Comparison of ENCODE assay signal across 6 cellular contexts in the genomic region with DNA sequence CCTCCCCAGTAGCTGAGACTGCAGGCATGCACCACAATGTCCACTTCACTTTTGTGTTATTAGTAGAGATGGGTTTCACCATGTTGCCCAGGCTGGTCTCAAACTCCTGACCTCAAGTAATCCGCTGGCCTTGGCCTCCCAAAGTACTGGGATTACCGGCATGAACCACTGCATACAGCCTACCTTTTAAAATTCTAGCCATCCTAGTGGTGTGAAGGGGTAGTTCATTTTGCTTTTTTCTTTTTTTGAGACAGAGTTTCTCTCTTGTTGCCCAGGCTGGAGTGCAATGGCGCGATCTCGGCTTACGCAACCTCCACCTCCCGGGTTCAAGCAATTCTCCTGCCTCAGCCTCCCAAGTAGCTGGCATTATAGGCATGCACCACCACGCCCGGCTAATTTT.
DNase-seq lines count a peak whose midpoint lies in the region; ATAC-seq and TF ChIP-seq lines count a peak whose summit lies in the region.
"Not testable (repeated sequence)": the region's sequence is repeated elsewhere in the genome, so short reads cannot be mapped to it uniquely, and the experiment has no call there.

No MANE protein-coding gene starts in this region.

- not testable (repeated sequence) for H3K4me1 ChIP-seq in H9 (ENCODE audit: insufficient read depth, low read length); foreskin keratinocyte
- peaks cover 4 to 12% of the 10 kb centered on the region in 2 experiments for H3K4me1 ChIP-seq in neutrophil (ENCODE audit: control insufficient read depth in 1 of 2, insufficient read depth in 1 of 2, low read depth in 1 of 2, low read length in 1 of 2)

- not testable (repeated sequence) for H4K91ac ChIP-seq in H9 (ENCODE audit: insufficient read length, low read depth, low read length)

- H3K4me1 Mint-ChIP-seq in H9; WTC11; chondrocyte (ENCODE audit: low read depth): not testable (repeated sequence)

- not testable (repeated sequence) for H3K4me2 ChIP-seq in H9 (ENCODE audit: insufficient read depth, insufficient read length, low read length)

- H3K23me2 ChIP-seq in H9 (ENCODE audit: insufficient read length, low read depth, low read length, poor library complexity, severe bottlenecking), result not testable (repeated sequence)

- H3K9ac ChIP-seq in H9 (ENCODE audit: extremely low read depth, insufficient read length, low read length), result not testable (repeated sequence)

- H3K9me3 Mint-ChIP-seq in H9; WTC11; chondrocyte (ENCODE audit: low read depth): not testable (repeated sequence)

- not testable (repeated sequence) for H3K27me3 ChIP-seq in H9 (ENCODE audit: insufficient read depth, low read length); foreskin keratinocyte; neutrophil

- CTCF ChIA-PET in WTC11 (lab: Charles Lee), result not testable (repeated sequence)

- not testable (repeated sequence) for H2BK5ac ChIP-seq in H9 (ENCODE audit: insufficient read length, low read length)

- H2AK5ac ChIP-seq in H9 (ENCODE audit: insufficient read length, low read length), result not testable (repeated sequence)

- H3K79me2 ChIP-seq in H9 (ENCODE audit: insufficient read depth, low read length), result not testable (repeated sequence)

- POLR2A ChIA-PET in WTC11 (lab: Charles Lee), result not testable (repeated sequence)

- not testable (repeated sequence) for H2BK15ac ChIP-seq in H9 (ENCODE audit: low read depth, low read length)

- not testable (repeated sequence) for H3K36me3 Mint-ChIP-seq in H9 (ENCODE audit: insufficient read depth in 1 of 3, low read depth in 3 of 3); WTC11; chondrocyte (ENCODE audit: low read depth)

- not testable (repeated sequence) for H3K4me3 ChIP-seq in GM12864 (ENCODE audit: low read depth, low read length); neutrophil (ENCODE audit: low read depth in 1 of 2, low read length in 1 of 2)

- WGBS in H9 (ENCODE audit: extremely low coverage, insufficient read length, low lambda C conversion rate), result no CpG with 5 or more reads among the region's 9 CpGs

- H3K27me3 Mint-ChIP-seq in H9 (ENCODE audit: low read depth); WTC11 (ENCODE audit: low read depth); chondrocyte (ENCODE audit: low read depth): not testable (repeated sequence)

- not testable (repeated sequence) for H2BK12ac ChIP-seq in H9 (ENCODE audit: insufficient read length, low read depth, low read length)

- TF ChIP-seq CTCF in GM12864 (IDR thresholded peaks at IDR 0.05; ENCODE audit: low read depth, low read length, missing control alignments), result peak; percentile 8
- peak; percentile 41; the same call in 1 of the 3 replicates for TF ChIP-seq CTCF in H9 (conservative IDR thresholded peaks at IDR 0.05)
- TF ChIP-seq CTCF in WTC11 (IDR thresholded peaks at IDR 0.05); foreskin keratinocyte (conservative IDR thresholded peaks at IDR 0.05); neutrophil (IDR thresholded peaks at IDR 0.05): not testable (repeated sequence)
- TF ChIP-seq CTCF in chondrocyte (IDR thresholded peaks at IDR 0.05), result peak; percentile 7

- DNase-seq in GM12864 (ENCODE audit: low read depth); H9; WTC11 (ENCODE audit: low spot score); chondrocyte (ENCODE audit: low spot score); foreskin keratinocyte: not testable (repeated sequence)

- not testable (repeated sequence) for H3K14ac ChIP-seq in H9 (ENCODE audit: insufficient read depth, low read length)

- not testable (repeated sequence) for H4K8ac ChIP-seq in H9 (replicated peaks; ENCODE audit: insufficient read length, low read depth, low read length)

- not testable (repeated sequence) for H3K36me3 ChIP-seq in neutrophil

- not testable (repeated sequence) for H2BK20ac ChIP-seq in H9 (ENCODE audit: low read depth, low read length, poor library complexity, severe bottlenecking)

- H3K27ac ChIP-seq in H9 (ENCODE audit: insufficient read length, low read depth, low read length); foreskin keratinocyte: not testable (repeated sequence)
- peak overlapping the region; percentile 49 for H3K27ac ChIP-seq in neutrophil

- not testable (repeated sequence) for H3K4me3 Mint-ChIP-seq in H9; WTC11; chondrocyte (ENCODE audit: unreplicated experiment)

- H3K4ac ChIP-seq in H9 (ENCODE audit: low read depth, low read length), result not testable (repeated sequence)

- H3T11ph ChIP-seq in H9 (ENCODE audit: low read length), result not testable (repeated sequence)

- H2AFZ ChIP-seq in H9 (ENCODE audit: low read length), result not testable (repeated sequence)

- H4K5ac ChIP-seq in H9 (ENCODE audit: insufficient read length, low read depth, low read length), result not testable (repeated sequence)

- H3K18ac ChIP-seq in H9 (ENCODE audit: insufficient read length, low read depth, low read length), result not testable (repeated sequence)

- not testable (repeated sequence) for H3K79me1 ChIP-seq in H9 (ENCODE audit: insufficient read depth, low read depth, low read length, poor library complexity, severe bottlenecking)

- H3K23ac ChIP-seq in H9 (ENCODE audit: insufficient read length, low read depth, low read length), result not testable (repeated sequence)

- ATAC-seq in WTC11 (peak; percentile 48; the same call in 1 of the 2 replicates), foreskin keratinocyte (peak; percentile 21)

- not testable (repeated sequence) for H4K20me1 ChIP-seq in H9 (ENCODE audit: control insufficient read depth, insufficient read depth, insufficient read length)

- not testable (repeated sequence) for H3K56ac ChIP-seq in H9 (ENCODE audit: insufficient read length, low read depth, low read length)

- not testable (repeated sequence) for H3K9me3 ChIP-seq in H9 (ENCODE audit: control insufficient read depth, low read depth, low read length); neutrophil

- H2BK120ac ChIP-seq in H9 (ENCODE audit: low read depth, low read length, poor library complexity, severe bottlenecking), result not testable (repeated sequence)

- not testable (repeated sequence) for H3K27ac Mint-ChIP-seq in H9; WTC11; chondrocyte (ENCODE audit: unreplicated experiment)
